ENCODE assay signal across 8 cellular contexts in genomic region chr3:57227204-57227929, GRCh38. TPM values are rescaled to one million over a fixed set of nuclear protein-coding genes. Genes with fewer than 3 reads are reported as not detected.
A peak's percentile ranks its signal among the peaks of the same experiment; 100 is the strongest.
DNase-seq lines count a peak whose midpoint lies in the region; ATAC-seq, FAIRE-seq and TF ChIP-seq lines count a peak whose summit lies in the region.

A gene with protein sequence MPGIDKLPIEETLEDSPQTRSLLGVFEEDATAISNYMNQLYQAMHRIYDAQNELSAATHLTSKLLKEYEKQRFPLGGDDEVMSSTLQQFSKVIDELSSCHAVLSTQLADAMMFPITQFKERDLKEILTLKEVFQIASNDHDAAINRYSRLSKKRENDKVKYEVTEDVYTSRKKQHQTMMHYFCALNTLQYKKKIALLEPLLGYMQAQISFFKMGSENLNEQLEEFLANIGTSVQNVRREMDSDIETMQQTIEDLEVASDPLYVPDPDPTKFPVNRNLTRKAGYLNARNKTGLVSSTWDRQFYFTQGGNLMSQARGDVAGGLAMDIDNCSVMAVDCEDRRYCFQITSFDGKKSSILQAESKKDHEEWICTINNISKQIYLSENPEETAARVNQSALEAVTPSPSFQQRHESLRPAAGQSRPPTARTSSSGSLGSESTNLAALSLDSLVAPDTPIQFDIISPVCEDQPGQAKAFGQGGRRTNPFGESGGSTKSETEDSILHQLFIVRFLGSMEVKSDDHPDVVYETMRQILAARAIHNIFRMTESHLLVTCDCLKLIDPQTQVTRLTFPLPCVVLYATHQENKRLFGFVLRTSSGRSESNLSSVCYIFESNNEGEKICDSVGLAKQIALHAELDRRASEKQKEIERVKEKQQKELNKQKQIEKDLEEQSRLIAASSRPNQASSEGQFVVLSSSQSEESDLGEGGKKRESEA (plus strand): TSS chr3:57227729. CDS start chr3:57227884, 155 bp downstream.

- no peaks in the 10 kb centered on the region for H3K36me3 ChIP-seq in ascending aorta

- no peak for FAIRE-seq in urothelium cell line (lab: Jason Lieb, UNC)

- TF ChIP-seq CTCF in ascending aorta (IDR thresholded peaks at IDR 0.05), result no peak

- H3K27ac Mint-ChIP-seq in T-helper 2 cell treated with Interferon-gamma antibody and Interleukin-4, amounts not matched to agents 5 μg/mL and 100 μg/mL, for 36 hours, result peak within 1 kb of the TSS; percentile 80

- peak within 1 kb of the TSS; percentile 94 for H3K4me3 Mint-ChIP-seq in T-helper 2 cell treated with Interferon-gamma antibody and Interleukin-4, amounts not matched to agents 5 μg/mL and 100 μg/mL, for 36 hours

- DNase-seq in NCI-H128 (lab: John Stamatoyannopoulos, UW; ENCODE audit: unreplicated experiment) (peak; percentile 78), ascending aorta (ENCODE audit: low spot score in 2 of 2) (peak; percentile 74 to 95), right cardiac atrium (peak; percentile 94 to 98 (median 97)), pulmonary artery endothelial cell (ENCODE audit: low read depth, low spot score) (peak; percentile 50), urothelium cell line (ENCODE audit: low spot score) (peak; percentile 98)
- peak; percentile 95 for DNase-seq in T-helper 2 cell treated with Interferon-gamma antibody and Interleukin-4, amounts not matched to agents 5 μg/mL and 100 μg/mL, for 36 hours (ENCODE audit: low spot score)

- H3K4me1 Mint-ChIP-seq in T-helper 2 cell treated with Interferon-gamma antibody and Interleukin-4, amounts not matched to agents 5 μg/mL and 100 μg/mL, for 36 hours (ENCODE audit: low read depth), result peaks cover 35% of the 10 kb centered on the region

- intact Hi-C loops in ascending aorta (cut with DNase I) (loop anchor here (1.0 to 10.0 kb wide), 8 partner anchors 63 to 947 kb away; partner anchors contain the start of genes ARF4, CCDC66, IL17RD and PDE12), right cardiac atrium (cut with DNase I) (loop anchor here in 3 of 4 donors (5.0 to 10.0 kb wide), 3 partner anchors 125 to 233 kb away; no protein-coding TSS in a partner anchor)

- H3K4me1 ChIP-seq in ascending aorta (peaks cover 3 to 14% of the 10 kb centered on the region in 2 donors), right cardiac atrium (ENCODE audit: control insufficient read depth, insufficient read depth, low read length) (no peaks in the 10 kb centered on the region)

- WGBS in right cardiac atrium, result under 1% methylated on average over 71 of the region's 71 CpGs

- no peaks in the 10 kb centered on the region for H3K27me3 Mint-ChIP-seq in T-helper 2 cell treated with Interferon-gamma antibody and Interleukin-4, amounts not matched to agents 5 μg/mL and 100 μg/mL, for 36 hours (ENCODE audit: low read depth)

- H3K4me3 ChIP-seq in ascending aorta (peak within 1 kb of the TSS; percentile 72 to 97), right cardiac atrium (ENCODE audit: low read length) (peak within 1 kb of the TSS; percentile 73)

- H3K9me3 Mint-ChIP-seq in T-helper 2 cell treated with Interferon-gamma antibody and Interleukin-4, amounts not matched to agents 5 μg/mL and 100 μg/mL, for 36 hours, result no peaks in the 10 kb centered on the region

- H3K27ac ChIP-seq in ascending aorta, result peak within 1 kb of the TSS; percentile 76 to 96
- H3K27ac ChIP-seq in right cardiac atrium (ENCODE audit: low read length), result peak within 1 kb of the TSS; percentile 97

- H3K9me3 ChIP-seq in ascending aorta, result no peaks in the 10 kb centered on the region
- H3K9me3 ChIP-seq in right cardiac atrium (ENCODE audit: control insufficient read depth, low read length), result no peaks in the 10 kb centered on the region

- TF ChIP-seq POLR2A in GM15510 (IDR thresholded peaks at IDR 0.05; ENCODE audit: borderline replicate concordance, extremely low read depth, insufficient read length), result peak; percentile 91

- ATAC-seq in HG02759 (IDR thresholded peaks at IDR 0.05; ENCODE audit: unreplicated experiment) (peak; percentile 94), right cardiac atrium (peak; percentile 99)

- no peaks in the 10 kb centered on the region for H3K27me3 ChIP-seq in ascending aorta
- H3K27me3 ChIP-seq in right cardiac atrium (ENCODE audit: control insufficient read depth, insufficient read depth), result no peaks in the 10 kb centered on the region

- H3K36me3 Mint-ChIP-seq in T-helper 2 cell treated with Interferon-gamma antibody and Interleukin-4, amounts not matched to agents 5 μg/mL and 100 μg/mL, for 36 hours (ENCODE audit: low read depth), result peaks cover 4% of the 10 kb centered on the region

RNA-seq across cellular contexts. Expression of the gene that starts here (rescaled TPM):
- 63.1 TPM for total RNA-seq in ascending aorta
- 10 to 100 TPM; 33.7 to 39.5 (median 38.1) TPM for total RNA-seq in right cardiac atrium
- 12.5 TPM for polyA plus RNA-seq in right cardiac atrium
- total RNA-seq in pulmonary artery endothelial cell, result 50.1 and 55.8 TPM in 2 replicates

Comparison
In these comparisons a context has a peak if more than half of its experiments do, and no peak if none do; other contexts are left out.
1. Peak in every context shown above with its lines: DNase-seq, ATAC-seq, H3K4me3 ChIP-seq and H3K27ac ChIP-seq.